9 cellular contexts compared by ENCODE assay signal in the genomic region with DNA sequence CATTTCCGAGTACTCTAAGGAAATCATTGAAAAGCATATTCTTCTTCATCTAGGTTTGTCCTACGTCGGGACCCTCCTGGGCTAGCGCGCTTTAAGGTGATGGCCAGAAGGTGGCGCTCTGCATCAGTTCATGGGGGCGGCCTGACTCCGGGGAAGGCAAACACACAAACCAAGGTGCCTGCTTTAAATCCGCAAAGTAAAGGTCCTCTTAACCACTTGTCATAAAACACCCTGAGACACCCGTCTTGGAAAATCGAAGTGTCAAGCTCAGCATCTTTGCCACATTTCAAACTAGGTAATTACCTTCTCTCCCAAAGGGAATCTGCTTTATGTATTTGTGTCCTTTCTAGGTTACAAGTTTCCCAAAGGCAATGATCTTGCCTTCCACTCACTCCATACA. TPM values are rescaled to one million over a fixed set of nuclear protein-coding genes. Genes with fewer than 3 reads are reported as not detected.
DNase-seq lines count a peak whose midpoint lies in the region; ATAC-seq, FAIRE-seq and TF ChIP-seq lines count a peak whose summit lies in the region.
"Had no signal": no experiment of that assay in that cellular context is flagged by ENCODE, and none has a peak within 500 bp of the region (broad histone marks: within the 10 kb centered on the region; RNA-seq: fewer than 3 reads in every experiment).

No MANE protein-coding gene starts in this region.

- H3K56ac ChIP-seq in H9 (ENCODE audit: insufficient read length, low read depth, low read length) = no peak overlapping the region

- H3K14ac ChIP-seq in H9 (ENCODE audit: insufficient read depth, low read length) = no peak overlapping the region

- H3K9me3 Mint-ChIP-seq in H9 = no peaks in the 10 kb centered on the region

- H3K9me2 ChIP-seq in hepatocyte (replicated peaks; ENCODE audit: insufficient read depth) = no peaks in the 10 kb centered on the region

- H2BK20ac ChIP-seq in H9 (ENCODE audit: low read depth, low read length, poor library complexity, severe bottlenecking) = no peak overlapping the region

- H3K4me2 ChIP-seq in H9 (ENCODE audit: insufficient read depth, insufficient read length, low read length) (no peak overlapping the region), hepatocyte (no peak overlapping the region)

- H3K27ac ChIP-seq in H9 (ENCODE audit: insufficient read length, low read depth, low read length) (no peak overlapping the region), hepatocyte (no peak overlapping the region), small intestine (ENCODE audit: low read depth in 1 of 2, low read length in 1 of 2) (no peak overlapping the region)

- H3K23me2 ChIP-seq in H9 (ENCODE audit: insufficient read length, low read depth, low read length, poor library complexity, severe bottlenecking) = no peaks in the 10 kb centered on the region

- H3K9ac ChIP-seq in H9 (ENCODE audit: extremely low read depth, insufficient read length, low read length) = no peak overlapping the region

- H2AK5ac ChIP-seq in H9 (ENCODE audit: insufficient read length, low read length) = no peak overlapping the region

- H3K4me1 ChIP-seq in H9 (ENCODE audit: insufficient read depth, low read length) (peaks cover 3% of the 10 kb centered on the region; the same call in 1 of the 2 replicates), hepatocyte (ENCODE audit: insufficient read depth) (no peaks in the 10 kb centered on the region), small intestine (ENCODE audit: control insufficient read depth in 2 of 2, insufficient read depth in 1 of 2, low read depth in 1 of 2, low read length in 1 of 2) (no peaks in the 10 kb centered on the region)

- H4K20me1 ChIP-seq in H9 (ENCODE audit: control insufficient read depth, insufficient read depth, insufficient read length) = no peaks in the 10 kb centered on the region
- H4K20me1 ChIP-seq in hepatocyte (ENCODE audit: insufficient read depth, poor library complexity, severe bottlenecking) = no peaks in the 10 kb centered on the region

- TF ChIP-seq CTCF in H9 (conservative IDR thresholded peaks at IDR 0.05) (peak; percentile 95), hepatocyte (IDR thresholded peaks at IDR 0.05; ENCODE audit: poor library complexity) (peak; percentile 97)

- H2BK12ac ChIP-seq in H9 (ENCODE audit: insufficient read length, low read depth, low read length) = no peak overlapping the region

- no peak overlapping the region for H3K4ac ChIP-seq in H9 (ENCODE audit: low read depth, low read length)

- H3K79me1 ChIP-seq in H9 (ENCODE audit: insufficient read depth, low read depth, low read length, poor library complexity, severe bottlenecking) = no peaks in the 10 kb centered on the region

- H3K4me3 ChIP-seq in hepatocyte (no peak overlapping the region), small intestine (ENCODE audit: low read depth in 1 of 2, low read length in 2 of 2) (no peak overlapping the region)

- H2BK15ac ChIP-seq in H9 (ENCODE audit: low read depth, low read length) = no peak overlapping the region

- H2AFZ ChIP-seq in H9 (ENCODE audit: low read length) (no peak overlapping the region), hepatocyte (no peak overlapping the region)

- no peak overlapping the region for H3K18ac ChIP-seq in H9 (ENCODE audit: insufficient read length, low read depth, low read length)

- H4K5ac ChIP-seq in H9 (ENCODE audit: insufficient read length, low read depth, low read length) = no peak overlapping the region

- H2BK5ac ChIP-seq in H9 (ENCODE audit: insufficient read length, low read length) = no peak overlapping the region

- H3K36me3 ChIP-seq in hepatocyte (replicated peaks; ENCODE audit: insufficient read depth, low read depth) (no peaks in the 10 kb centered on the region), small intestine (ENCODE audit: control insufficient read depth in 2 of 2, insufficient read depth in 2 of 2, low read length in 2 of 2) (peaks cover 0 to 3% of the 10 kb centered on the region in 2 donors)

- no peaks in the 10 kb centered on the region for H3K36me3 Mint-ChIP-seq in H9 (ENCODE audit: insufficient read depth in 1 of 3, low read depth in 3 of 3)
- H3K36me3 Mint-ChIP-seq: activated naive CD8-positive, alpha-beta T cell had no signal

- DNase-seq in D341Med (ENCODE audit: low spot score) (peak; percentile 81), H9 (peak; percentile 79), NCI-H1436 (lab: John Stamatoyannopoulos, UW) (peak; percentile 61), T-helper 2 cell (peak in 4 of 5 experiments; percentile 18 to 64 (median 54)), anterior cingulate cortex (lab: John Stamatoyannopoulos, UW) (peak in 46 of 58 donors; percentile 12 to 71 (median 42)), hepatocyte (ENCODE audit: low spot score) (peak; percentile 89), small intestine (peak; percentile 59)

- H3K27me3 ChIP-seq in H9 (ENCODE audit: insufficient read depth, low read length) (no peaks in the 10 kb centered on the region), hepatocyte (peaks cover 20% of the 10 kb centered on the region), small intestine (ENCODE audit: control insufficient read depth in 2 of 2, insufficient read depth in 2 of 2, low read length in 2 of 2) (peaks cover 0 to 6% of the 10 kb centered on the region in 2 donors)

- H3K4me1 Mint-ChIP-seq in H9 = peaks cover 10 to 24% of the 10 kb centered on the region in 2 experiments

- no peak overlapping the region for H3T11ph ChIP-seq in H9 (ENCODE audit: low read length)

- no peak overlapping the region for H4K91ac ChIP-seq in H9 (ENCODE audit: insufficient read length, low read depth, low read length)

- peaks cover 20% of the 10 kb centered on the region for H3K27me3 Mint-ChIP-seq in H9 (ENCODE audit: low read depth)

- H3K27ac Mint-ChIP-seq in H9 = no peak overlapping the region
- H3K27ac Mint-ChIP-seq: activated naive CD8-positive, alpha-beta T cell had no signal

- FAIRE-seq in small intestine (lab: Jason Lieb, UNC) = no peak

- no peaks in the 10 kb centered on the region for H3K9me3 ChIP-seq in H9 (ENCODE audit: control insufficient read depth, low read depth, low read length)
- H3K9me3 ChIP-seq in hepatocyte (ENCODE audit: low read depth) = no peaks in the 10 kb centered on the region
- H3K9me3 ChIP-seq in small intestine (ENCODE audit: control insufficient read depth, low read depth) = no peaks in the 10 kb centered on the region

- no peak overlapping the region for H3K23ac ChIP-seq in H9 (ENCODE audit: insufficient read length, low read depth, low read length)

- ATAC-seq in HG02870 (IDR thresholded peaks at IDR 0.05; ENCODE audit: unreplicated experiment) = no peak

- WGBS in H9 (ENCODE audit: extremely low coverage, insufficient read length, low lambda C conversion rate) = no CpG with 5 or more reads among the region's 11 CpGs
- WGBS in hepatocyte (ENCODE audit: low lambda C conversion rate, missing lambda C conversion rate) = 4% methylated on average over 11 of the region's 11 CpGs
- 2 to 3% (median 3%) methylated on average over 11 of the region's 11 CpGs for WGBS in small intestine, 3 donors

- no peak overlapping the region for H3K4me3 Mint-ChIP-seq in H9
- H3K4me3 Mint-ChIP-seq: activated naive CD8-positive, alpha-beta T cell had no signal

- H3K79me2 ChIP-seq in H9 (ENCODE audit: insufficient read depth, low read length) = no peaks in the 10 kb centered on the region
- H3K79me2 ChIP-seq in hepatocyte = no peaks in the 10 kb centered on the region

- H4K8ac ChIP-seq in H9 (replicated peaks; ENCODE audit: insufficient read length, low read depth, low read length) = no peak overlapping the region

- no peak overlapping the region for H2BK120ac ChIP-seq in H9 (ENCODE audit: low read depth, low read length, poor library complexity, severe bottlenecking)

RNA-seq across cellular contexts. Expression of gene LMO2, which starts 34.0 kb away (rescaled TPM):
- total RNA-seq in H9 (2021) (0.33 and 0.48 TPM in 2 replicates), hepatocyte (2.5 and 4.9 TPM in 2 replicates)
- polyA plus RNA-seq in hepatocyte (4.9 and 5.5 TPM in 2 replicates), small intestine (10 to 100 TPM in 1 of 3 donors, 1 to 10 TPM in 2; 2.5 to 27.5 (median 9.2) TPM)
